Comparison of ENCODE assay signal across 18 cellular contexts in genomic region chr1:197862671-197863070, GRCh38. TPM values are rescaled to one million over a fixed set of nuclear protein-coding genes. Genes with fewer than 3 reads are reported as not detected.
DNase-seq lines count a peak whose midpoint lies in the region; FAIRE-seq and TF ChIP-seq lines count a peak whose summit lies in the region.
"Had no signal": no experiment of that assay in that cellular context is flagged by ENCODE, and none has a peak within 500 bp of the region (broad histone marks: within the 10 kb centered on the region; RNA-seq: fewer than 3 reads in every experiment).

No MANE protein-coding gene starts in this region.

- DNase-seq in Calu3 (no peak), GM23248 (peak; percentile 38), bronchial epithelial cell (ENCODE audit: low read depth) (peak; percentile 60), mesothelial cell of epicardium (ENCODE audit: low spot score in 2 of 2, unreplicated experiment in 2 of 2) (no peak), dermis blood vessel endothelial cell (no peak), middle frontal gyrus (ENCODE audit: extremely low spot score, low spot score) (no peak), T1000 (lab: John Stamatoyannopoulos, UW) (no peak)
- DNase-seq: AML-193; CD4-positive, CD25-positive, alpha-beta regulatory T cell; DMS79 treated with DMSO at 0.1 percent for 48 hours; MM.1S; NCI-H1930; NCI-H2171 treated with DMSO at 0.1 percent for 48 hours; NCI-H526; Peyer's patch; SHP77 treated with DMSO at 0.1 percent for 48 hours had no signal

- no peak overlapping the region for H3K27ac ChIP-seq in GM23248
- H3K27ac ChIP-seq: KMS-11, Peyer's patch had no signal

- no peaks in the 10 kb centered on the region for H3K9me3 Mint-ChIP-seq in Calu3 (ENCODE audit: low read depth, unreplicated experiment)
- H3K9me3 Mint-ChIP-seq in mesothelial cell of epicardium: peaks cover 8% of the 10 kb centered on the region

- H3K4me1 Mint-ChIP-seq in Calu3 (ENCODE audit: low read depth, unreplicated experiment) (peaks cover 22% of the 10 kb centered on the region), mesothelial cell of epicardium (peaks cover 20% of the 10 kb centered on the region)
- H3K4me1 Mint-ChIP-seq: CD4-positive, CD25-positive, alpha-beta regulatory T cell had no signal

- no peaks in the 10 kb centered on the region for H3K36me3 ChIP-seq in GM23248 (ENCODE audit: low read depth)
- H3K36me3 ChIP-seq in bronchial epithelial cell (ENCODE audit: control insufficient read depth, insufficient read depth, low read length): no peaks in the 10 kb centered on the region
- H3K36me3 ChIP-seq: Peyer's patch had no signal

- no peak overlapping the region for H3K4me2 ChIP-seq in GM23248 (ENCODE audit: unreplicated experiment)
- H3K4me2 ChIP-seq: KMS-11 had no signal

- intact Hi-C loops in Calu3 (cut with micrococcal nuclease; ENCODE audit: unreplicated experiment): loop anchor here (5.0 kb wide), 1 partner anchor 80 kb away; no protein-coding TSS in a partner anchor

- no TSS peak for BruUV-seq in Calu3 (replicated peaks; lab: Mats Ljungman, UMichigan)

- in situ Hi-C loops in GM23248 (cut with MboI): loop anchor here (10.0 kb wide), 1 partner anchor 248 kb away; no protein-coding TSS in a partner anchor

- no peak for TF ChIP-seq CTCF in Calu3 (IDR thresholded peaks at IDR 0.05; ENCODE audit: unreplicated experiment)
- no peak for TF ChIP-seq CTCF in bronchial epithelial cell (IDR thresholded peaks at IDR 0.05; ENCODE audit: insufficient read depth, low read length, severe bottlenecking)
- TF ChIP-seq CTCF in mesothelial cell of epicardium (IDR thresholded peaks at IDR 0.05; ENCODE audit: unreplicated experiment): no peak

- H3K36me3 Mint-ChIP-seq in Calu3 (ENCODE audit: insufficient read depth, unreplicated experiment): no peaks in the 10 kb centered on the region
- H3K36me3 Mint-ChIP-seq in mesothelial cell of epicardium: no peaks in the 10 kb centered on the region
- H3K36me3 Mint-ChIP-seq: CD4-positive, CD25-positive, alpha-beta regulatory T cell had no signal

- FAIRE-seq in bronchial epithelial cell (lab: Jason Lieb, UNC): no peak
- FAIRE-seq: H54 had no signal

- no peaks in the 10 kb centered on the region for H3K27me3 Mint-ChIP-seq in Calu3 (ENCODE audit: unreplicated experiment)
- no peaks in the 10 kb centered on the region for H3K27me3 Mint-ChIP-seq in mesothelial cell of epicardium (ENCODE audit: low read depth)

- H3K4me3 Mint-ChIP-seq in Calu3 (ENCODE audit: low read depth, unreplicated experiment): peak overlapping the region; percentile 26
- no peak overlapping the region for H3K4me3 Mint-ChIP-seq in mesothelial cell of epicardium
- H3K4me3 Mint-ChIP-seq: CD4-positive, CD25-positive, alpha-beta regulatory T cell had no signal

- H3K79me2 ChIP-seq in GM23248 (ENCODE audit: insufficient read depth): no peaks in the 10 kb centered on the region

- no peak overlapping the region for H3K4me3 ChIP-seq in GM23248
- no peak overlapping the region for H3K4me3 ChIP-seq in bronchial epithelial cell (ENCODE audit: low read depth, low read length)
- H3K4me3 ChIP-seq: Peyer's patch had no signal

- CTCF ChIA-PET in Calu3 (lab: Charles Lee): no interaction called here

- no peaks in the 10 kb centered on the region for H3K9me3 ChIP-seq in GM23248 (ENCODE audit: low read depth)
- H3K9me3 ChIP-seq: Peyer's patch had no signal

- 0 out of 2 replicates have a peak, but pooled peaks cover 7% of the 10 kb centered on the region for H3F3A ChIP-seq in GM23248 (ENCODE audit: insufficient read depth)

- H2AFZ ChIP-seq in GM23248: 0 out of 2 replicates have a peak overlapping the region, but pooled peaks have one; percentile 10

- H3K4me1 ChIP-seq in GM23248 (ENCODE audit: insufficient read depth): peaks cover 10% of the 10 kb centered on the region; the same call in 1 of the 2 replicates
- H3K4me1 ChIP-seq: Peyer's patch had no signal

- H4K20me1 ChIP-seq in GM23248 (ENCODE audit: insufficient read depth): no peaks in the 10 kb centered on the region

- no peak overlapping the region for H3K9ac ChIP-seq in GM23248
- H3K9ac ChIP-seq: KMS-11 had no signal

- H3K9me2 ChIP-seq in GM23248 (ENCODE audit: insufficient read depth): no peaks in the 10 kb centered on the region

- H3K27ac Mint-ChIP-seq in Calu3 (ENCODE audit: unreplicated experiment) (peak overlapping the region; percentile 64), mesothelial cell of epicardium (peak overlapping the region; percentile 14)
- H3K27ac Mint-ChIP-seq: CD4-positive, CD25-positive, alpha-beta regulatory T cell had no signal

- H3K27me3 ChIP-seq in GM23248 (replicated peaks; ENCODE audit: insufficient read depth): no peaks in the 10 kb centered on the region
- H3K27me3 ChIP-seq in bronchial epithelial cell (ENCODE audit: control insufficient read depth, insufficient read depth, low read length): no peaks in the 10 kb centered on the region
- H3K27me3 ChIP-seq: Peyer's patch had no signal

RNA-seq across cellular contexts. Expression of gene C1orf53, which starts 39.8 kb away (rescaled TPM):
- total RNA-seq in Calu3 (2022) (11.2 and 14.2 TPM in 2 replicates), bronchial epithelial cell (0.79 and 4.5 TPM in 2 replicates), mesothelial cell of epicardium (3.8 to 4.6 TPM (median 4.3 TPM) in 3 replicates), dermis blood vessel endothelial cell (2.0 and 2.7 TPM in 2 replicates)
- 17.3 and 90.2 TPM in 2 replicates for total RNA-seq in GM23248 (2014; rRNA removed; shearing (Covaris generic))
- 39.8 and 41.9 TPM in 2 replicates for polyA plus RNA-seq in GM23248 (2016; fragmentation: Nextera tagmentation; extraction: Ambion mirVana)
- total RNA-seq: CD4-positive, CD25-positive, alpha-beta regulatory T cell had no signal

RNA-seq across cellular contexts. Expression of gene LHX9, which starts 54.5 kb away (rescaled TPM):
- total RNA-seq in Calu3 (2022): 2.6 TPM in 2 replicates
- total RNA-seq in GM23248 (2014; rRNA removed; shearing (Covaris generic)): 0.13 and 0.43 TPM in 2 replicates
- polyA plus RNA-seq in GM23248 (2016; fragmentation: Nextera tagmentation; extraction: Ambion mirVana): 1.3 and 1.5 TPM in 2 replicates
- under 0.01 TPM in 1 of 2 replicates, not detected in the other for total RNA-seq in bronchial epithelial cell
- 5.8 to 6.8 TPM (median 6.2 TPM) in 3 replicates for total RNA-seq in mesothelial cell of epicardium
- not detected in 2 replicates for total RNA-seq in dermis blood vessel endothelial cell
- total RNA-seq: CD4-positive, CD25-positive, alpha-beta regulatory T cell; Peyer's patch had no signal
- polyA plus RNA-seq: CD4-positive, CD25-positive, alpha-beta regulatory T cell had no signal

Comparison
In these comparisons a context has a peak if more than half of its experiments do, and no peak if none do; other contexts are left out.
1. DNase-seq: peak in GM23248 (single experiment) and bronchial epithelial cell (single experiment); none in Calu3 (single experiment), mesothelial cell of epicardium (0 of 2), dermis blood vessel endothelial cell (single experiment), middle frontal gyrus (single experiment) and T1000 (single experiment).